1 cellular context compared by ENCODE assay signal in the genomic region with DNA sequence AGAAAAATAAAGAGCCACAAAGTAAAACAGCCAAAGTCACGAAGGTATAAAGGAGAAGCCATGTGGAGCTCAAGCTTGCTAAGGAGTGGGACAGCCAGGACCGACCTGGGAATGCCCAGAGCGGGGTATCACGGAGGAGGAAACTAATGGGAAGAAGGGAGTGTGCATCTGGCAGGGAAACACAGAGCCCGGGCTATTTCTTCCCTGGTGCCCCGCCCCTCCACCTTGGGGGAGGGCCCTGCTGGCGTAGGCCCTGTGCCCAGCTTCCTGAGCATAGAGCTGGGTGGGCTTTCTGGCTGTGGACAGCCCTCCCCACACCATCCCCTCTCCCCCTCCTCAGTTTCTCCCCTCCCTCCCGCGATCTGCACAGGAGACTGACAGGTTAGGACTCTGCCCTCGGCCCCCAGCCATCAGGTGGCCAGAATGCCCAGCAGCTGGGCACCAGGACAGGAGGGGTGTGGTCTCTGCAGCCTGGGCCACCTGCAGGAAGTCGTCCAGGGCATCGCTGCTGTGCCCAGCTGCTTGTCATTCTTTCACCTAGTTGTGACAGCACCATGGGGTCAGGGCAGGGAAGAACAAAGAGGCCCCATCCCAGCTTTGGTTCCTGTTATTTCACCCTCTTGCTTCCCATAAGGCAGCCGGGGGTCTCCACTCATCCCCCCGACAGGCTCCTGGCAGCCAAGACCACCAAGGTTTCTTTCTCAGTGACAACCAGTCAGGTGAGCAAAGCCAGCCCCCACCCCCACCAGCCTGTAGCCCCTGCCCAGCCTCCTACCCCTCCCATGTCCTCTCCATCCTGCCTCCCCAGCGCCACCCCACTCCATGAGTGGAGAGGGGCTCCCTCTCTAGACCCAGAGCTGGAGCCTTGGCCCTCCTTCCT.
TF ChIP-seq lines count a peak whose summit lies in the region.

No MANE protein-coding gene starts in this region.

TF ChIP-seq in IMR-90, 13 proteins besides CTCF, POLR2A, EP300 and RAD21:
- TF ChIP-seq RCOR1 (IDR thresholded peaks at IDR 0.05; ENCODE audit: insufficient replicate concordance, low read length) (no peak), RFX5 (IDR thresholded peaks at IDR 0.05; ENCODE audit: low read depth, low read length) (no peak), MXI1 (IDR thresholded peaks at IDR 0.05; ENCODE audit: borderline replicate concordance, low read depth, low read length) (no peak), SMC3 (IDR thresholded peaks at IDR 0.05; ENCODE audit: low read depth, low read length) (no peak), MAZ (IDR thresholded peaks at IDR 0.05; ENCODE audit: borderline replicate concordance, low read depth, low read length) (no peak), CEBPB (IDR thresholded peaks at IDR 0.05; ENCODE audit: low read depth, low read length) (no peak), BHLHE40 (IDR thresholded peaks at IDR 0.05; ENCODE audit: low read depth, low read length) (no peak), MAFK (IDR thresholded peaks at IDR 0.05; ENCODE audit: low read depth, low read length) (no peak), CHD1 (IDR thresholded peaks at IDR 0.05; ENCODE audit: low read depth, low read length) (no peak), NFE2L2 (IDR thresholded peaks at IDR 0.05; ENCODE audit: low read depth, low read length) (no peak), FOS (IDR thresholded peaks at IDR 0.05; ENCODE audit: low read depth, low read length) (no peak)
- TF ChIP-seq, protein P1, sequence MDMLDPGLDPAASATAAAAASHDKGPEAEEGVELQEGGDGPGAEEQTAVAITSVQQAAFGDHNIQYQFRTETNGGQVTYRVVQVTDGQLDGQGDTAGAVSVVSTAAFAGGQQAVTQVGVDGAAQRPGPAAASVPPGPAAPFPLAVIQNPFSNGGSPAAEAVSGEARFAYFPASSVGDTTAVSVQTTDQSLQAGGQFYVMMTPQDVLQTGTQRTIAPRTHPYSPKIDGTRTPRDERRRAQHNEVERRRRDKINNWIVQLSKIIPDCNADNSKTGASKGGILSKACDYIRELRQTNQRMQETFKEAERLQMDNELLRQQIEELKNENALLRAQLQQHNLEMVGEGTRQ (IDR thresholded peaks at IDR 0.05; ENCODE audit: low read depth, low read length): no peak
- TF ChIP-seq, protein P2, sequence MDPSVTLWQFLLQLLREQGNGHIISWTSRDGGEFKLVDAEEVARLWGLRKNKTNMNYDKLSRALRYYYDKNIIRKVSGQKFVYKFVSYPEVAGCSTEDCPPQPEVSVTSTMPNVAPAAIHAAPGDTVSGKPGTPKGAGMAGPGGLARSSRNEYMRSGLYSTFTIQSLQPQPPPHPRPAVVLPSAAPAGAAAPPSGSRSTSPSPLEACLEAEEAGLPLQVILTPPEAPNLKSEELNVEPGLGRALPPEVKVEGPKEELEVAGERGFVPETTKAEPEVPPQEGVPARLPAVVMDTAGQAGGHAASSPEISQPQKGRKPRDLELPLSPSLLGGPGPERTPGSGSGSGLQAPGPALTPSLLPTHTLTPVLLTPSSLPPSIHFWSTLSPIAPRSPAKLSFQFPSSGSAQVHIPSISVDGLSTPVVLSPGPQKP (IDR thresholded peaks at IDR 0.05; ENCODE audit: borderline replicate concordance, low read depth, low read length): no peak
